In the genomic region with DNA sequence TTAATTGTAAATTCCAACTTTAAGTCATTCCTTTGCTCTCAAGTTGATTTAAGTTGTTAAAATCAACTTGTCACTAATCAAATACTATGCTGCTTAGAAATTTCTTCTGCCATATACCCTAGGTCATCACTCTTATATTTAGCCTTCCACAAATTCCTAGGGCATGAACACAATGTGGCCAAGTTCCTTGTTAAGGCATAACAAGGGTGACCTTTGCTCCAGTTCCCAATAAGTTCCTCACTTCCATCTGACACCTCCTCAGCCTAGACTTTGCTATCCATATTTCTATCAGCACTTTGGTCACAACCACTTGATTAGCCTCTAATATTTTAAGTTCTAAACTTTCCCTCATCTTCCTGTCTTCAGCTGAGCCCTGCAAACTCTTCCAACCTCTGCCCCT, we compare ENCODE assay signal across 23 cellular contexts. TPM values are rescaled to one million over a fixed set of nuclear protein-coding genes. Genes with fewer than 3 reads are reported as not detected.
A peak's percentile ranks its signal among the peaks of the same experiment; 100 is the strongest.
DNase-seq lines count a peak whose midpoint lies in the region; FAIRE-seq and TF ChIP-seq lines count a peak whose summit lies in the region.
"Had no signal": no experiment of that assay in that cellular context is flagged by ENCODE, and none has a peak within 500 bp of the region (broad histone marks: within the 10 kb centered on the region; RNA-seq: fewer than 3 reads in every experiment).

No MANE protein-coding gene starts in this region.

- H3K36me3 ChIP-seq in endodermal cell (ENCODE audit: control insufficient read depth, insufficient read depth, low read length) = no peaks in the 10 kb centered on the region
- H3K36me3 ChIP-seq in small intestine (ENCODE audit: control insufficient read depth in 2 of 2, insufficient read depth in 2 of 2, low read length in 2 of 2) = no peaks in the 10 kb centered on the region
- no peaks in the 10 kb centered on the region for H3K36me3 ChIP-seq in prostate gland
- H3K36me3 ChIP-seq in CD4-positive, alpha-beta memory T cell (ENCODE audit: insufficient read depth, low read length) = no peaks in the 10 kb centered on the region
- H3K36me3 ChIP-seq: BE2C; BLaER1 treated with 17β-estradiol and CSF1 and Interleukin-3, amounts not matched to agents 10 nM and 100 nM had no signal

- TF ChIP-seq POLR2A in prostate gland (IDR thresholded peaks at IDR 0.05) = no peak

- H3K9me3 ChIP-seq in endodermal cell (ENCODE audit: control insufficient read depth, low read length) (peaks cover 53% of the 10 kb centered on the region), small intestine (ENCODE audit: control insufficient read depth, low read depth) (no peaks in the 10 kb centered on the region), prostate gland (no peaks in the 10 kb centered on the region)
- no peaks in the 10 kb centered on the region for H3K9me3 ChIP-seq in CD4-positive, alpha-beta memory T cell (ENCODE audit: control insufficient read depth in 1 of 2, low read length in 2 of 2)
- H3K9me3 ChIP-seq: BE2C had no signal

- intact Hi-C loops in prostate gland (cut with DNase I) = no loop called here
- intact Hi-C loops in CD4-positive, alpha-beta memory T cell (cut with micrococcal nuclease) = no loop called here

- DNase-seq in EH (ENCODE audit: low read depth) (peak; percentile 47), endodermal cell (no peak), kidney tubule cell (ENCODE audit: low spot score) (peak; percentile 33), small intestine (peak; percentile 86), prostate gland (ENCODE audit: low spot score) (no peak), COLO668 (lab: John Stamatoyannopoulos, UW; ENCODE audit: unreplicated experiment) (no peak), iPS-NIHi11 (ENCODE audit: low spot score) (no peak)
- no peak for DNase-seq in CD4-positive, alpha-beta memory T cell
- DNase-seq: AML-193; BE2C; CD4-positive, alpha-beta T cell; DMS153; DND-41; EL; GDM1 had no signal

- H3K9ac ChIP-seq in endodermal cell (ENCODE audit: extremely low read depth, low read length, poor library complexity, severe bottlenecking) = no peak overlapping the region
- H3K9ac ChIP-seq: BLaER1 treated with 17β-estradiol and CSF1 and Interleukin-3, amounts not matched to agents 10 nM and 100 nM had no signal

- H3K27me3 ChIP-seq in endodermal cell (ENCODE audit: control insufficient read depth, insufficient read depth, low read length, poor library complexity, severe bottlenecking) (no peaks in the 10 kb centered on the region), small intestine (ENCODE audit: control insufficient read depth in 2 of 2, insufficient read depth in 2 of 2, low read length in 2 of 2) (no peaks in the 10 kb centered on the region), prostate gland (replicated peaks; ENCODE audit: insufficient read depth) (no peaks in the 10 kb centered on the region)
- H3K27me3 ChIP-seq in CD4-positive, alpha-beta memory T cell (ENCODE audit: insufficient read depth, low read length) = no peaks in the 10 kb centered on the region
- H3K27me3 ChIP-seq: BE2C; BLaER1 treated with 17β-estradiol and CSF1 and Interleukin-3, amounts not matched to agents 10 nM and 100 nM had no signal

- H3K36me3 Mint-ChIP-seq in endodermal cell (ENCODE audit: low read depth) = peaks cover 13% of the 10 kb centered on the region
- H3K36me3 Mint-ChIP-seq in CD4-positive, alpha-beta memory T cell = no peaks in the 10 kb centered on the region
- H3K36me3 Mint-ChIP-seq: CD14-positive monocyte had no signal

- peaks cover 31% of the 10 kb centered on the region for H3K9me3 Mint-ChIP-seq in endodermal cell
- H3K9me3 Mint-ChIP-seq in CD4-positive, alpha-beta memory T cell = peaks cover 0 to 5% (median 0%) of the 10 kb centered on the region in 8 donors

- CTCF ChIA-PET in CD4-positive, alpha-beta memory T cell (lab: Charles Lee; ENCODE audit: partially characterized antibody) = no interaction called here

- no peaks in the 10 kb centered on the region for H3K27me3 Mint-ChIP-seq in endodermal cell (ENCODE audit: insufficient read depth)
- peaks cover 31 to 38% of the 10 kb centered on the region in 2 donors for H3K27me3 Mint-ChIP-seq in CD4-positive, alpha-beta memory T cell

- no peak overlapping the region for H3K27ac Mint-ChIP-seq in endodermal cell
- H3K27ac Mint-ChIP-seq in CD4-positive, alpha-beta memory T cell = no peak overlapping the region
- H3K27ac Mint-ChIP-seq: CD4-positive, alpha-beta T cell; GM23338; H9 had no signal

- no peak for FAIRE-seq in small intestine (lab: Jason Lieb, UNC)
- FAIRE-seq: A204.1, GM12878, GM19239 had no signal

- peaks cover 18% of the 10 kb centered on the region for H3K4me1 Mint-ChIP-seq in endodermal cell
- no peaks in the 10 kb centered on the region for H3K4me1 Mint-ChIP-seq in CD4-positive, alpha-beta memory T cell

- no peak overlapping the region for H3K4me3 Mint-ChIP-seq in endodermal cell
- H3K4me3 Mint-ChIP-seq in CD4-positive, alpha-beta memory T cell = no peak overlapping the region
- H3K4me3 Mint-ChIP-seq: CD14-positive monocyte; CD4-positive, alpha-beta T cell; GM23338; H9 had no signal

- H3K4me3 ChIP-seq in endodermal cell (ENCODE audit: low read length) (peak overlapping the region; percentile 55), small intestine (ENCODE audit: low read depth in 1 of 2, low read length in 2 of 2) (no peak overlapping the region), prostate gland (no peak overlapping the region)
- no peak overlapping the region for H3K4me3 ChIP-seq in CD4-positive, alpha-beta memory T cell (ENCODE audit: low read length in 2 of 2)
- H3K4me3 ChIP-seq: BLaER1 treated with 17β-estradiol and CSF1 and Interleukin-3, amounts not matched to agents 10 nM and 100 nM; GM12878; GM23338 had no signal

- H3K27ac ChIP-seq in endodermal cell (ENCODE audit: low read depth, low read length) = no peak overlapping the region
- peak overlapping the region in 1 of 2 donors; percentile 57 for H3K27ac ChIP-seq in small intestine (ENCODE audit: low read depth in 1 of 2, low read length in 1 of 2)
- H3K27ac ChIP-seq in prostate gland = no peak overlapping the region
- no peak overlapping the region for H3K27ac ChIP-seq in CD4-positive, alpha-beta memory T cell (ENCODE audit: low read depth, low read length)
- H3K27ac ChIP-seq: 22Rv1; BLaER1 treated with 17β-estradiol and CSF1 and Interleukin-3, amounts not matched to agents 10 nM and 100 nM had no signal

- peaks cover 3% of the 10 kb centered on the region for H3K4me1 ChIP-seq in endodermal cell (ENCODE audit: control insufficient read depth, insufficient read depth, low read length)
- H3K4me1 ChIP-seq in small intestine (ENCODE audit: control insufficient read depth in 2 of 2, insufficient read depth in 1 of 2, low read depth in 1 of 2, low read length in 1 of 2) = peaks cover 8 to 25% of the 10 kb centered on the region in 2 donors
- no peaks in the 10 kb centered on the region for H3K4me1 ChIP-seq in prostate gland (replicated peaks)
- H3K4me1 ChIP-seq in CD4-positive, alpha-beta memory T cell (ENCODE audit: insufficient read depth, low read length) = no peaks in the 10 kb centered on the region
- H3K4me1 ChIP-seq: BE2C had no signal

- TF ChIP-seq CTCF in endodermal cell (conservative IDR thresholded peaks at IDR 0.05) (no peak), prostate gland (IDR thresholded peaks at IDR 0.05) (no peak)

- POLR2A ChIA-PET in CD4-positive, alpha-beta memory T cell (lab: Charles Lee; ENCODE audit: partially characterized antibody) = no interaction called here

RNA-seq across cellular contexts. Expression of a gene that starts 9.9 kb away (rescaled TPM):
- 10 to 100 TPM; 12.0 to 16.2 TPM for total RNA-seq in endodermal cell
- polyA plus RNA-seq in endodermal cell (2013, experiment 1 of 2) = 4.8 TPM
- 3.5 TPM for polyA plus RNA-seq in endodermal cell (2013, experiment 2 of 2)
- 100 to 1,000 TPM in 1 of 3 donors, 10 to 100 TPM in 2; 43.2 to 124 (median 75.9) TPM for polyA plus RNA-seq in small intestine
- 1 to 10 TPM; 1.7 to 6.8 TPM for total RNA-seq in prostate gland
- under 1 TPM in 1 of 2 experiments, not detected in 1; 0.44 TPM for total RNA-seq in CD4-positive, alpha-beta memory T cell
- polyA plus RNA-seq in CD4-positive, alpha-beta memory T cell = not detected
- total RNA-seq: CD4-positive, alpha-beta T cell had no signal
- polyA plus RNA-seq: CD14-positive monocyte had no signal

RNA-seq across cellular contexts. Expression of a gene that starts 55.0 kb away (rescaled TPM):
- total RNA-seq in endodermal cell = 100 to 1,000 TPM; 138 to 178 TPM
- polyA plus RNA-seq in endodermal cell (2013, experiment 1 of 2) = 244 TPM
- 262 TPM for polyA plus RNA-seq in endodermal cell (2013, experiment 2 of 2)
- polyA plus RNA-seq in small intestine = 1,000 to 10,000 TPM in 1 of 3 donors, 100 to 1,000 TPM in 2; 483 to 1,006 (median 665) TPM
- 100 to 1,000 TPM; 145 to 324 TPM for total RNA-seq in prostate gland
- total RNA-seq in CD4-positive, alpha-beta memory T cell = 10 to 100 TPM; 44.7 to 51.5 TPM
- polyA plus RNA-seq in CD4-positive, alpha-beta memory T cell = 100 to 1,000 TPM; 289 to 384 TPM

RNA-seq across cellular contexts. Expression of a gene that starts 55.1 kb away (rescaled TPM):
- 10 to 100 TPM; 10.7 to 10.9 TPM for total RNA-seq in endodermal cell
- 18.0 TPM for polyA plus RNA-seq in endodermal cell (2013, experiment 1 of 2)
- polyA plus RNA-seq in endodermal cell (2013, experiment 2 of 2) = 17.2 TPM
- polyA plus RNA-seq in small intestine = 10 to 100 TPM; 11.2 to 13.5 (median 13.2) TPM
- total RNA-seq in prostate gland = 10 to 100 TPM; 15.8 to 16.2 TPM
- 1 to 10 TPM; 8.8 to 9.6 TPM for total RNA-seq in CD4-positive, alpha-beta memory T cell
- polyA plus RNA-seq in CD4-positive, alpha-beta memory T cell = 10 to 100 TPM; 19.6 to 28.0 TPM

Comparison
In these comparisons a context has a peak if more than half of its experiments do, and no peak if none do; other contexts are left out.
1. DNase-seq: peak in EH (single experiment), kidney tubule cell (single experiment) and small intestine (single experiment); none in endodermal cell (single experiment), prostate gland (single experiment), COLO668 (single experiment), iPS-NIHi11 (single experiment) and CD4-positive, alpha-beta memory T cell (0 of 5).